ENCODE assay signal across 10 cellular contexts in genomic region chr7:74604326-74605020, GRCh38. TPM values are rescaled to one million over a fixed set of nuclear protein-coding genes. Genes with fewer than 3 reads are reported as not detected.
DNase-seq lines count a peak whose midpoint lies in the region; ATAC-seq and TF ChIP-seq lines count a peak whose summit lies in the region.
"Had no signal": no experiment of that assay in that cellular context is flagged by ENCODE, and none has a peak within 500 bp of the region (broad histone marks: within the 10 kb centered on the region; RNA-seq: fewer than 3 reads in every experiment).

No MANE protein-coding gene starts in this region.

- no peaks in the 10 kb centered on the region for H3K36me3 ChIP-seq in mammary epithelial cell (ENCODE audit: insufficient read depth, low read length)
- H3K36me3 ChIP-seq: neutrophil had no signal

- H4K20me1 ChIP-seq in mammary epithelial cell (ENCODE audit: insufficient read depth, low read length), result no peaks in the 10 kb centered on the region

- H3K4me3 Mint-ChIP-seq in natural killer cell, result peak overlapping the region; percentile 42

- H3K36me3 Mint-ChIP-seq in natural killer cell, result no peaks in the 10 kb centered on the region

- WGBS in mammary epithelial cell (ENCODE audit: low coverage, missing lambda C conversion rate), result 98% methylated on average over 5 of the region's 7 CpGs

- no peak overlapping the region for H3K27ac Mint-ChIP-seq in natural killer cell

- peaks cover 20% of the 10 kb centered on the region for H3K4me1 ChIP-seq in mammary epithelial cell (ENCODE audit: insufficient read depth, low read length)

- H3K4me2 ChIP-seq in mammary epithelial cell (ENCODE audit: insufficient read depth, low read depth, low read length), result no peak overlapping the region

- CTCF ChIA-PET in mammary epithelial cell (lab: Charles Lee; ENCODE audit: low non-redundant PET), result no interaction called here

- H3K9me3 ChIP-seq in mammary epithelial cell (replicated peaks; ENCODE audit: insufficient read depth, low read length), result no peaks in the 10 kb centered on the region
- H3K9me3 ChIP-seq: neutrophil had no signal

- H3K27ac ChIP-seq in mammary epithelial cell (ENCODE audit: insufficient read depth, low read depth, low read length), result no peak overlapping the region
- H3K27ac ChIP-seq: neutrophil had no signal

- H3K79me2 ChIP-seq in mammary epithelial cell (ENCODE audit: insufficient read depth, low read length), result no peaks in the 10 kb centered on the region

- H3K27me3 ChIP-seq in mammary epithelial cell (ENCODE audit: insufficient read depth, low read length), result no peaks in the 10 kb centered on the region

- H3K4me3 ChIP-seq in mammary epithelial cell (replicated peaks in 1 of 3; ENCODE audit: insufficient read depth in 1 of 3, low read depth in 2 of 3, low read length in 3 of 3), result no peak overlapping the region

- ATAC-seq in natural killer cell (no peak), HG02981 (IDR thresholded peaks at IDR 0.05; ENCODE audit: unreplicated experiment) (no peak), GM18870 (IDR thresholded peaks at IDR 0.05; ENCODE audit: unreplicated experiment) (no peak)

- dilution Hi-C loops in mammary epithelial cell (cut with HindIII; ENCODE audit: low sequenced_read_pairs), result no loop called here

- no peak overlapping the region for H3K9ac ChIP-seq in mammary epithelial cell (ENCODE audit: insufficient read depth, low read length)

- H3K27me3 Mint-ChIP-seq in natural killer cell (ENCODE audit: low read depth in 2 of 2), result no peaks in the 10 kb centered on the region

- peaks cover 0 to 15% of the 10 kb centered on the region in 2 donors for H3K4me1 Mint-ChIP-seq in natural killer cell

- H3K9me3 Mint-ChIP-seq in natural killer cell, result no peaks in the 10 kb centered on the region

- in situ Hi-C loops in mammary epithelial cell (cut with MboI; ENCODE audit: low sequenced_read_pairs in 2 of 2), result no loop called here

- H2AFZ ChIP-seq in mammary epithelial cell (ENCODE audit: low read depth, low read length), result peak overlapping the region; percentile 11

- intact Hi-C loops in mammary epithelial cell (cut with micrococcal nuclease), result no loop called here
- intact Hi-C loops in natural killer cell (cut with micrococcal nuclease), result no loop called here

- no TSS peak for BruUV-seq in mammary epithelial cell (replicated peaks; lab: Mats Ljungman, UMichigan)

- DNase-seq in AG08395 (ENCODE audit: low spot score) (peak; percentile 43), HUDEP-2 (lab: John Stamatoyannopoulos, UW; ENCODE audit: unreplicated experiment in 76 of 76) (peak in 70 of 76 experiments; percentile 10 to 81 (median 56)), mammary epithelial cell (no peak), natural killer cell (no peak), NCI-H1930 (lab: John Stamatoyannopoulos, UW) (no peak), GDM1 (lab: John Stamatoyannopoulos, UW) (no peak)
- DNase-seq: activated CD4-positive, alpha-beta T cell treated with anti-CD3 and anti-CD28 coated beads, Interleukin-2, amount 50 U/mL, for 4 hours had no signal

- TF ChIP-seq CTCF in mammary epithelial cell (conservative IDR thresholded peaks at IDR 0.05 in 1 of 2, IDR thresholded peaks at IDR 0.05 in 1 of 2; ENCODE audit: extremely low read depth in 1 of 2, insufficient read depth in 1 of 2, low read depth in 1 of 2, low read length in 2 of 2) (no peak), natural killer cell (IDR thresholded peaks at IDR 0.05) (no peak)

RNA-seq across cellular contexts. Expression of gene GTF2I, which starts 53.0 kb away (rescaled TPM):
- 100 to 1,000 TPM; 170 to 184 TPM for total RNA-seq in mammary epithelial cell
- polyA plus RNA-seq in mammary epithelial cell, result 47.9 TPM
- 154 TPM for polyA minus RNA-seq in mammary epithelial cell
- 100 to 1,000 TPM; 153 to 222 (median 188) TPM for total RNA-seq in natural killer cell

Comparison
In these comparisons a context has a peak if more than half of its experiments do, and no peak if none do; other contexts are left out.
1. DNase-seq: peak in AG08395 (single experiment) and HUDEP-2 (70 of 76); none in mammary epithelial cell (single experiment), natural killer cell (single experiment), NCI-H1930 (0 of 2) and GDM1 (single experiment).